17 cellular contexts compared by ENCODE assay signal in genomic region chr1:226432586-226433360, GRCh38. TPM values are rescaled to one million over a fixed set of nuclear protein-coding genes. Genes with fewer than 3 reads are reported as not detected.
DNase-seq lines count a peak whose midpoint lies in the region; ATAC-seq, FAIRE-seq and TF ChIP-seq lines count a peak whose summit lies in the region.
"Had no signal": no experiment of that assay in that cellular context is flagged by ENCODE, and none has a peak within 500 bp of the region (broad histone marks: within the 10 kb centered on the region; RNA-seq: fewer than 3 reads in every experiment).

No MANE protein-coding gene starts in this region.

- H3K36me3 ChIP-seq in H1 (ENCODE audit: control insufficient read depth in 2 of 4, insufficient read depth in 4 of 4, low read length in 3 of 4) = no peaks in the 10 kb centered on the region
- H3K36me3 ChIP-seq in MM.1S (replicated peaks; ENCODE audit: insufficient read depth, low read length) = no peaks in the 10 kb centered on the region

- intact Hi-C loops in sciatic nerve (cut with DNase I) = no loop called here
- intact Hi-C loops in activated CD4-positive, alpha-beta memory T cell treated with anti-CD3 and anti-CD28 coated beads for 36 hours (cut with micrococcal nuclease) = no loop called here

- peak in 1 of 2 experiments; percentile 10; a peak in 1 of 4 replicates for TF ChIP-seq RAD21 in H1 (IDR thresholded peaks at IDR 0.05 in 1 of 2, conservative IDR thresholded peaks at IDR 0.05 in 1 of 2; ENCODE audit: low read depth in 2 of 2, low read length in 2 of 2)

- H2AFZ ChIP-seq in H1 (ENCODE audit: low read length) (0 out of 2 replicates have a peak overlapping the region, but pooled peaks have one; percentile 28), MM.1S (ENCODE audit: low read length) (no peak overlapping the region)

- TF ChIP-seq CTCF in H1 (IDR thresholded peaks at IDR 0.05; ENCODE audit: control extremely low read depth in 1 of 3, insufficient read depth in 1 of 3, low read depth in 1 of 3, low read length in 3 of 3) = no peak
- TF ChIP-seq CTCF in MM.1S (IDR thresholded peaks at IDR 0.05; ENCODE audit: low read length) = no peak

- H3K27ac Mint-ChIP-seq in activated CD8-positive, alpha-beta memory T cell treated with anti-CD3 and anti-CD28 coated beads, Interleukin-2, amount 10 ng/mL, durations not matched to agents 7 days and 5 days = no peak overlapping the region
- no peak overlapping the region for H3K27ac Mint-ChIP-seq in activated CD4-positive, alpha-beta memory T cell treated with anti-CD3 and anti-CD28 coated beads for 36 hours
- no peak overlapping the region for H3K27ac Mint-ChIP-seq in stimulated activated naive CD8-positive, alpha-beta T cell treated with anti-CD3 and anti-CD28 coated beads, Interleukin-15, amount 100 ng/mL, for 72 hours
- H3K27ac Mint-ChIP-seq: B cell; CD8-positive, alpha-beta T cell; HFFc6; T-helper 1 cell treated with Interleukin-12 subunit alpha and Interleukin-12 subunit beta and Interleukin-4 antibody, amounts not matched to agents 30 μg/mL and 1 μg/mL, for 36 hours had no signal

- H3K9me3 ChIP-seq in H1 (ENCODE audit: insufficient read depth in 2 of 2, low read depth in 1 of 2, low read length in 1 of 2) = no peaks in the 10 kb centered on the region
- H3K9me3 ChIP-seq in MM.1S (replicated peaks; ENCODE audit: insufficient read depth, low read length) = no peaks in the 10 kb centered on the region

- H4K91ac ChIP-seq in H1 (replicated peaks; ENCODE audit: insufficient read length, low read length) = no peak overlapping the region

- H3K4me3 ChIP-seq in H1 (ENCODE audit: extremely low read depth in 1 of 4, insufficient read depth in 2 of 4, low read depth in 3 of 4, low read length in 4 of 4) (no peak overlapping the region), MM.1S (ENCODE audit: low read length) (no peak overlapping the region)

- no peak overlapping the region for H3K18ac ChIP-seq in H1 (ENCODE audit: extremely low read depth, low read length)

- H3K36me3 Mint-ChIP-seq in activated CD8-positive, alpha-beta memory T cell treated with anti-CD3 and anti-CD28 coated beads, Interleukin-2, amount 10 ng/mL, durations not matched to agents 7 days and 5 days = no peaks in the 10 kb centered on the region
- no peaks in the 10 kb centered on the region for H3K36me3 Mint-ChIP-seq in activated CD4-positive, alpha-beta memory T cell treated with anti-CD3 and anti-CD28 coated beads for 36 hours
- H3K36me3 Mint-ChIP-seq: CD8-positive, alpha-beta T cell had no signal

- H2AK5ac ChIP-seq in H1 (ENCODE audit: low read depth, low read length) = no peak overlapping the region

- H3K79me2 ChIP-seq in H1 (ENCODE audit: control insufficient read depth in 1 of 2, insufficient read depth in 2 of 2, low read length in 2 of 2) (no peaks in the 10 kb centered on the region), MM.1S (ENCODE audit: low read length) (no peaks in the 10 kb centered on the region)

- peak; percentile 46 for DNase-seq in activated CD8-positive, alpha-beta memory T cell treated with anti-CD3 and anti-CD28 coated beads for 24 hours
- no peak for DNase-seq in activated CD8-positive, alpha-beta memory T cell treated with anti-CD3 and anti-CD28 coated beads, Interleukin-2, amount 10 ng/mL, durations not matched to agents 7 days and 5 days
- DNase-seq in NCI-H2107 treated with DMSO at 0.1 percent for 48 hours (lab: John Stamatoyannopoulos, UW; ENCODE audit: unreplicated experiment) (peak; percentile 30), H1 (ENCODE audit: low read depth in 1 of 2, low spot score in 2 of 2) (no peak), sciatic nerve (ENCODE audit: low spot score) (peak; percentile 40), MM.1S (no peak)
- DNase-seq in activated CD4-positive, alpha-beta memory T cell treated with anti-CD3 and anti-CD28 coated beads for 36 hours = no peak
- no peak for DNase-seq in stimulated activated naive CD8-positive, alpha-beta T cell treated with anti-CD3 and anti-CD28 coated beads, Interleukin-15, amount 100 ng/mL, for 72 hours
- DNase-seq: CD8-positive, alpha-beta T cell; GF-D8; HFFc6; SHP77 had no signal

- H2BK20ac ChIP-seq in H1 (ENCODE audit: low read length) = no peak overlapping the region

- H2BK15ac ChIP-seq in H1 (ENCODE audit: low read length) = no peak overlapping the region

- H3K9me2 ChIP-seq in MM.1S (replicated peaks; ENCODE audit: insufficient read depth, low read length) = no peaks in the 10 kb centered on the region

- CTCF ChIA-PET in activated CD8-positive, alpha-beta memory T cell treated with anti-CD3 and anti-CD28 coated beads, Interleukin-2, amount 10 ng/mL, durations not matched to agents 7 days and 5 days (lab: Charles Lee) = interaction anchor here (1.2 to 1.3 kb wide), 2 partner anchors 8 to 24 kb away, joined by 3 read pairs; no protein-coding TSS in a partner anchor
- CTCF ChIA-PET in H1 (lab: Charles Lee; ENCODE audit: partially characterized antibody) = interaction anchor here (0.8 to 1.5 kb wide), 6 partner anchors 10 to 175 kb away, joined by 3 to 5 read pairs (median 3); no protein-coding TSS in a partner anchor
- CTCF ChIA-PET in activated CD4-positive, alpha-beta memory T cell treated with anti-CD3 and anti-CD28 coated beads for 36 hours (lab: Charles Lee) = no interaction called here

- no peak overlapping the region for H2BK12ac ChIP-seq in H1 (ENCODE audit: low read depth, low read length)

- no peaks in the 10 kb centered on the region for H3K9me3 Mint-ChIP-seq in activated CD8-positive, alpha-beta memory T cell treated with anti-CD3 and anti-CD28 coated beads, Interleukin-2, amount 10 ng/mL, durations not matched to agents 7 days and 5 days (ENCODE audit: low read depth)
- no peaks in the 10 kb centered on the region for H3K9me3 Mint-ChIP-seq in activated CD4-positive, alpha-beta memory T cell treated with anti-CD3 and anti-CD28 coated beads for 36 hours
- no peaks in the 10 kb centered on the region for H3K9me3 Mint-ChIP-seq in stimulated activated naive CD8-positive, alpha-beta T cell treated with anti-CD3 and anti-CD28 coated beads, Interleukin-15, amount 100 ng/mL, for 72 hours
- H3K9me3 Mint-ChIP-seq: CD8-positive, alpha-beta T cell; HFFc6; T-helper 1 cell treated with Interleukin-12 subunit alpha and Interleukin-12 subunit beta and Interleukin-4 antibody, amounts not matched to agents 30 μg/mL and 1 μg/mL, for 36 hours had no signal

- no peak overlapping the region for H4K5ac ChIP-seq in H1 (ENCODE audit: insufficient read length, low read depth, low read length)

- H3K79me1 ChIP-seq in H1 (ENCODE audit: low read depth, low read length) = no peaks in the 10 kb centered on the region

- no peak overlapping the region for H3K4me3 Mint-ChIP-seq in activated CD8-positive, alpha-beta memory T cell treated with anti-CD3 and anti-CD28 coated beads, Interleukin-2, amount 10 ng/mL, durations not matched to agents 7 days and 5 days
- no peak overlapping the region for H3K4me3 Mint-ChIP-seq in activated CD4-positive, alpha-beta memory T cell treated with anti-CD3 and anti-CD28 coated beads for 36 hours
- H3K4me3 Mint-ChIP-seq in stimulated activated naive CD8-positive, alpha-beta T cell treated with anti-CD3 and anti-CD28 coated beads, Interleukin-15, amount 100 ng/mL, for 72 hours = no peak overlapping the region
- H3K4me3 Mint-ChIP-seq: B cell; CD8-positive, alpha-beta T cell; HFFc6; T-helper 1 cell treated with Interleukin-12 subunit alpha and Interleukin-12 subunit beta and Interleukin-4 antibody, amounts not matched to agents 30 μg/mL and 1 μg/mL, for 36 hours had no signal

- 75% methylated on average over 14 of the region's 14 CpGs; no CpG with 5 or more reads in 1 of the 2 experiments for WGBS in H1 (ENCODE audit: extremely low coverage in 1 of 2, insufficient coverage in 1 of 2, insufficient read length in 1 of 2, insufficient replicate concordance in 2 of 2, low coverage in 1 of 2, low lambda C conversion rate in 2 of 2, missing lambda C conversion rate in 1 of 2), 2 experiments

- H4K20me1 ChIP-seq in H1 (replicated peaks in 1 of 2; ENCODE audit: control insufficient read depth in 1 of 2, insufficient read depth in 2 of 2, low read length in 2 of 2) (no peaks in the 10 kb centered on the region), MM.1S (ENCODE audit: insufficient read depth, low read length) (no peaks in the 10 kb centered on the region)

- no peak for TF ChIP-seq POLR2A in H1 (IDR thresholded peaks at IDR 0.05; ENCODE audit: control extremely low read depth in 1 of 2, low read depth in 2 of 2, low read length in 2 of 2)

- ATAC-seq in activated CD8-positive, alpha-beta memory T cell treated with anti-CD3 and anti-CD28 coated beads, Interleukin-2, amount 10 ng/mL, durations not matched to agents 7 days and 5 days = no peak
- no peak for ATAC-seq in sciatic nerve
- no peak for ATAC-seq in stimulated activated naive CD8-positive, alpha-beta T cell treated with anti-CD3 and anti-CD28 coated beads, Interleukin-15, amount 100 ng/mL, for 72 hours
- ATAC-seq: CD8-positive, alpha-beta T cell had no signal

- peaks cover 13% of the 10 kb centered on the region for H3K27me3 Mint-ChIP-seq in activated CD8-positive, alpha-beta memory T cell treated with anti-CD3 and anti-CD28 coated beads, Interleukin-2, amount 10 ng/mL, durations not matched to agents 7 days and 5 days
- no peaks in the 10 kb centered on the region for H3K27me3 Mint-ChIP-seq in activated CD4-positive, alpha-beta memory T cell treated with anti-CD3 and anti-CD28 coated beads for 36 hours
- H3K27me3 Mint-ChIP-seq in stimulated activated naive CD8-positive, alpha-beta T cell treated with anti-CD3 and anti-CD28 coated beads, Interleukin-15, amount 100 ng/mL, for 72 hours = no peaks in the 10 kb centered on the region
- H3K27me3 Mint-ChIP-seq: B cell had no signal

- H2BK5ac ChIP-seq in H1 (ENCODE audit: low read depth, low read length) = no peak overlapping the region

- POLR2A ChIA-PET in H1 (lab: Charles Lee; ENCODE audit: partially characterized antibody) = no interaction called here
- POLR2A ChIA-PET in activated CD4-positive, alpha-beta memory T cell treated with anti-CD3 and anti-CD28 coated beads for 36 hours (lab: Charles Lee) = no interaction called here

- H3K4me1 ChIP-seq in H1 (replicated peaks in 1 of 4; ENCODE audit: control insufficient read depth in 3 of 4, insufficient read depth in 4 of 4, low read length in 3 of 4) (peaks cover 0 to 9% (median 4%) of the 10 kb centered on the region in 4 experiments; a peak in 3 of 7 replicates), MM.1S (ENCODE audit: low read length) (peaks cover 5% of the 10 kb centered on the region; the same call in 1 of the 2 replicates)

- H3K27me3 ChIP-seq in H1 (replicated peaks in 1 of 4; ENCODE audit: control insufficient read depth in 3 of 4, extremely low read depth in 1 of 4, insufficient read depth in 3 of 4, low read length in 3 of 4) = peaks cover 0 to 5% (median 0%) of the 10 kb centered on the region in 4 experiments; a peak in 1 of 7 replicates
- H3K27me3 ChIP-seq in MM.1S (replicated peaks; ENCODE audit: insufficient read depth, low read length) = no peaks in the 10 kb centered on the region

- no peak overlapping the region for H2BK120ac ChIP-seq in H1 (replicated peaks; ENCODE audit: low read depth, low read length)

- TF ChIP-seq EP300 in H1 (IDR thresholded peaks at IDR 0.05; ENCODE audit: borderline replicate concordance in 1 of 2, low read depth in 2 of 2, low read length in 2 of 2) = no peak

- no peak overlapping the region for H3K27ac ChIP-seq in H1 (ENCODE audit: low read depth, low read length)
- H3K27ac ChIP-seq in MM.1S (ENCODE audit: low read length) = no peak overlapping the region
- H3K27ac ChIP-seq: KMS-11 had no signal

- no peak for FAIRE-seq in H1 (lab: Jason Lieb, UNC)
- FAIRE-seq: D721Med, RCC 7860 had no signal

- no peak overlapping the region for H3K4ac ChIP-seq in H1 (replicated peaks; ENCODE audit: insufficient read length, low read depth, low read length)

- H3F3A ChIP-seq in MM.1S (ENCODE audit: insufficient read depth, low read length) = no peaks in the 10 kb centered on the region

- H4K8ac ChIP-seq in H1 (ENCODE audit: extremely low read depth, insufficient read depth, low read length) = no peak overlapping the region

- no peak overlapping the region for H3K9ac ChIP-seq in H1 (replicated peaks in 1 of 4; ENCODE audit: extremely low read depth in 1 of 4, low read depth in 3 of 4, low read length in 3 of 4)
- H3K9ac ChIP-seq in MM.1S (ENCODE audit: low read length) = no peak overlapping the region
- H3K9ac ChIP-seq: KMS-11 had no signal

- H3K14ac ChIP-seq in H1 (ENCODE audit: insufficient read length) = no peak overlapping the region

- no peak overlapping the region for H3K23ac ChIP-seq in H1 (ENCODE audit: insufficient read length)

- H3K4me1 Mint-ChIP-seq in activated CD8-positive, alpha-beta memory T cell treated with anti-CD3 and anti-CD28 coated beads, Interleukin-2, amount 10 ng/mL, durations not matched to agents 7 days and 5 days = no peaks in the 10 kb centered on the region
- H3K4me1 Mint-ChIP-seq in activated CD4-positive, alpha-beta memory T cell treated with anti-CD3 and anti-CD28 coated beads for 36 hours (ENCODE audit: low read depth) = peaks cover 3% of the 10 kb centered on the region
- peaks cover 19% of the 10 kb centered on the region for H3K4me1 Mint-ChIP-seq in stimulated activated naive CD8-positive, alpha-beta T cell treated with anti-CD3 and anti-CD28 coated beads, Interleukin-15, amount 100 ng/mL, for 72 hours

- H3K23me2 ChIP-seq in H1 (ENCODE audit: low read depth, low read length) = no peaks in the 10 kb centered on the region

- H3K56ac ChIP-seq in H1 (replicated peaks; ENCODE audit: insufficient read length, low read depth, low read length) = no peak overlapping the region

- H3K4me2 ChIP-seq in H1 (ENCODE audit: insufficient read depth in 1 of 2, low read depth in 2 of 2, low read length in 2 of 2) (no peak overlapping the region), MM.1S (ENCODE audit: low read depth, low read length) (no peak overlapping the region)
- H3K4me2 ChIP-seq: KMS-11 had no signal

RNA-seq across cellular contexts. Expression of gene PARP1, which starts 24.9 kb away (rescaled TPM):
- 100 to 1,000 TPM; 185 to 207 TPM for total RNA-seq in activated CD8-positive, alpha-beta memory T cell treated with anti-CD3 and anti-CD28 coated beads, Interleukin-2, amount 10 ng/mL, durations not matched to agents 7 days and 5 days
- total RNA-seq in H1 (2021; fragmentation: NEBNext Ultra II Directional; extraction: Animal tissue kit (Norgen Biotek cat#: 25700)) = 408 and 416 TPM in 2 replicates
- 441 and 711 TPM in 2 replicates for polyA plus RNA-seq in H1 (2011; rRNA removed)
- polyA plus RNA-seq in H1 (2011; cell fraction: cytosol; rRNA removed) = 578 TPM
- 551 TPM for polyA plus RNA-seq in H1 (2011; cell fraction: nucleus; rRNA removed)
- polyA plus RNA-seq in H1 (2012, experiment 1 of 2) = 318 to 335 TPM (median 328 TPM) in 4 replicates
- polyA plus RNA-seq in H1 (2012, experiment 2 of 2) = 58.8 TPM
- polyA plus RNA-seq in H1 (2013, experiment 1 of 2) = 354 TPM
- polyA plus RNA-seq in H1 (2013, experiment 2 of 2) = 356 TPM
- 516 and 569 TPM in 2 replicates for polyA minus RNA-seq in H1 (2011; rRNA and poly(A)+ RNA removed)
- polyA minus RNA-seq in H1 (2011; cell fraction: cytosol; rRNA and poly(A)+ RNA removed) = 222 TPM
- polyA minus RNA-seq in H1 (2011; cell fraction: nucleus; rRNA and poly(A)+ RNA removed) = 286 TPM
- 85.2 TPM for total RNA-seq in sciatic nerve
- total RNA-seq in activated CD4-positive, alpha-beta memory T cell treated with anti-CD3 and anti-CD28 coated beads for 36 hours = 100 to 1,000 TPM; 301 to 308 TPM

Comparison
In these comparisons a context has a peak if more than half of its experiments do, and no peak if none do; other contexts are left out.
1. DNase-seq: peak in activated CD8-positive, alpha-beta memory T cell treated with anti-CD3 and anti-CD28 coated beads for 24 hours (single experiment), NCI-H2107 treated with DMSO at 0.1 percent for 48 hours (single experiment) and sciatic nerve (single experiment); none in activated CD8-positive, alpha-beta memory T cell treated with anti-CD3 and anti-CD28 coated beads, Interleukin-2, amount 10 ng/mL, durations not matched to agents 7 days and 5 days (single experiment), H1 (0 of 2), activated CD4-positive, alpha-beta memory T cell treated with anti-CD3 and anti-CD28 coated beads for 36 hours (single experiment), stimulated activated naive CD8-positive, alpha-beta T cell treated with anti-CD3 and anti-CD28 coated beads, Interleukin-15, amount 100 ng/mL, for 72 hours (0 of 2) and MM.1S (single experiment).